22 cellular contexts compared by ENCODE assay signal in genomic region chr1:95168638-95169411, GRCh38. TPM values are rescaled to one million over a fixed set of nuclear protein-coding genes. Genes with fewer than 3 reads are reported as not detected.
DNase-seq lines count a peak whose midpoint lies in the region; ATAC-seq and TF ChIP-seq lines count a peak whose summit lies in the region.
"Had no signal": no experiment of that assay in that cellular context is flagged by ENCODE, and none has a peak within 500 bp of the region (broad histone marks: within the 10 kb centered on the region; RNA-seq: fewer than 3 reads in every experiment).

No MANE protein-coding gene starts in this region.

- H3K36me3 Mint-ChIP-seq in chondrocyte (ENCODE audit: low read depth), result peaks cover 7% of the 10 kb centered on the region
- H3K36me3 Mint-ChIP-seq in T-helper 17 cell (ENCODE audit: low read depth), result peaks cover 4% of the 10 kb centered on the region

- no peak overlapping the region for H3K4me3 Mint-ChIP-seq in stimulated activated naive CD8-positive, alpha-beta T cell treated with anti-CD3 and anti-CD28 coated beads, Interleukin-15, amount 100 ng/mL, for 72 hours
- no peak overlapping the region for H3K4me3 Mint-ChIP-seq in chondrocyte (ENCODE audit: unreplicated experiment)
- H3K4me3 Mint-ChIP-seq in T-helper 17 cell, result no peak overlapping the region
- H3K4me3 Mint-ChIP-seq: activated T-cell treated with anti-CD3 and anti-CD28 coated beads, Interleukin-2, amount 50 U/mL, for 72 hours; IgD-negative memory B cell; naive thymus-derived CD8-positive, alpha-beta T cell; stimulated activated naive CD8-positive, alpha-beta T cell treated with anti-CD3 and anti-CD28 coated beads, Interleukin-15, Interleukin-2, amounts not matched to agents 100 ng/mL and 50 ng/mL, for 24 hours had no signal

- H3K27ac Mint-ChIP-seq in stimulated activated naive CD8-positive, alpha-beta T cell treated with anti-CD3 and anti-CD28 coated beads, Interleukin-15, amount 100 ng/mL, for 72 hours, result no peak overlapping the region
- peak overlapping the region; percentile 5 for H3K27ac Mint-ChIP-seq in chondrocyte (ENCODE audit: unreplicated experiment)
- no peak overlapping the region for H3K27ac Mint-ChIP-seq in T-helper 17 cell
- H3K27ac Mint-ChIP-seq: activated T-cell treated with anti-CD3 and anti-CD28 coated beads, Interleukin-2, amount 50 U/mL, for 72 hours; naive thymus-derived CD8-positive, alpha-beta T cell; stimulated activated naive CD8-positive, alpha-beta T cell treated with anti-CD3 and anti-CD28 coated beads, Interleukin-15, Interleukin-2, amounts not matched to agents 100 ng/mL and 50 ng/mL, for 24 hours had no signal

- intact Hi-C loops in left lung (cut with DNase I), result no loop called here

- DNase-seq in stimulated activated naive CD8-positive, alpha-beta T cell treated with anti-CD3 and anti-CD28 coated beads, Interleukin-15, Interleukin-2, amounts not matched to agents 100 U/mL and 50 U/mL, for 24 hours, result no peak
- no peak for DNase-seq in stimulated activated naive CD8-positive, alpha-beta T cell treated with anti-CD3 and anti-CD28 coated beads, Interleukin-15, amount 100 ng/mL, for 72 hours
- DNase-seq in chondrocyte (ENCODE audit: low spot score), result no peak
- no peak for DNase-seq in left lung
- no peak for DNase-seq in DMS153 (lab: John Stamatoyannopoulos, UW)
- no peak for DNase-seq in hippocampal formation (lab: John Stamatoyannopoulos, UW)
- no peak for DNase-seq in T-helper 17 cell
- DNase-seq: activated CD4-positive, alpha-beta T cell treated with anti-CD3 and anti-CD28 coated beads, Interleukin-2, amount 50 U/mL, for 4 hours; activated naive CD4-positive, alpha-beta T cell; activated T-cell treated with anti-CD3 and anti-CD28 coated beads, Interleukin-2, amount 50 U/mL, for 72 hours; head of caudate nucleus; left cardiac atrium; midbrain; naive thymus-derived CD8-positive, alpha-beta T cell; NCI-H1105 treated with DMSO at 0.1 percent for 48 hours; NCI-H2029 treated with DMSO at 0.1 percent for 48 hours; nucleus accumbens; SHP77 treated with DMSO at 0.1 percent for 48 hours had no signal

- H3K27me3 Mint-ChIP-seq in stimulated activated naive CD8-positive, alpha-beta T cell treated with anti-CD3 and anti-CD28 coated beads, Interleukin-15, amount 100 ng/mL, for 72 hours, result no peaks in the 10 kb centered on the region
- H3K27me3 Mint-ChIP-seq in chondrocyte (ENCODE audit: low read depth) (no peaks in the 10 kb centered on the region), T-helper 17 cell (no peaks in the 10 kb centered on the region)
- H3K27me3 Mint-ChIP-seq: IgD-negative memory B cell had no signal

- TF ChIP-seq CTCF in chondrocyte (IDR thresholded peaks at IDR 0.05), result no peak
- no peak for TF ChIP-seq CTCF in left lung (IDR thresholded peaks at IDR 0.05)

- H3K9me3 Mint-ChIP-seq in stimulated activated naive CD8-positive, alpha-beta T cell treated with anti-CD3 and anti-CD28 coated beads, Interleukin-15, amount 100 ng/mL, for 72 hours, result peaks cover 5 to 6% of the 10 kb centered on the region in 2 donors
- peaks cover 14% of the 10 kb centered on the region for H3K9me3 Mint-ChIP-seq in chondrocyte (ENCODE audit: low read depth)
- H3K9me3 Mint-ChIP-seq: stimulated activated naive CD8-positive, alpha-beta T cell treated with anti-CD3 and anti-CD28 coated beads, Interleukin-15, Interleukin-2, amounts not matched to agents 100 ng/mL and 50 ng/mL, for 24 hours had no signal

- peak overlapping the region; percentile 33 to 48 for H3K27ac ChIP-seq in left lung
- H3K27ac ChIP-seq: epithelial cell of prostate had no signal

- peaks cover 0 to 8% of the 10 kb centered on the region in 2 donors for H3K9me3 ChIP-seq in left lung
- H3K9me3 ChIP-seq in T-helper 17 cell (ENCODE audit: control insufficient read depth, low read length, poor library complexity, severe bottlenecking), result no peaks in the 10 kb centered on the region

- peak; percentile 19 for ATAC-seq in stimulated activated naive CD8-positive, alpha-beta T cell treated with anti-CD3 and anti-CD28 coated beads, Interleukin-15, Interleukin-2, amounts not matched to agents 100 U/mL and 50 U/mL, for 24 hours
- ATAC-seq in stimulated activated naive CD8-positive, alpha-beta T cell treated with anti-CD3 and anti-CD28 coated beads, Interleukin-15, amount 100 ng/mL, for 72 hours, result no peak
- ATAC-seq in left lung (peak; percentile 79), GM18505 (IDR thresholded peaks at IDR 0.05; ENCODE audit: unreplicated experiment) (no peak), T-helper 17 cell (no peak)
- ATAC-seq: activated T-cell treated with anti-CD3 and anti-CD28 coated beads, Interleukin-2, amount 50 U/mL, for 72 hours; naive thymus-derived CD8-positive, alpha-beta T cell had no signal

- H3K27me3 ChIP-seq in left lung, result no peaks in the 10 kb centered on the region

- peaks cover 0 to 6% of the 10 kb centered on the region in 2 donors for H3K4me1 ChIP-seq in left lung

- no peaks in the 10 kb centered on the region for H3K4me1 Mint-ChIP-seq in stimulated activated naive CD8-positive, alpha-beta T cell treated with anti-CD3 and anti-CD28 coated beads, Interleukin-15, amount 100 ng/mL, for 72 hours
- H3K4me1 Mint-ChIP-seq in chondrocyte (ENCODE audit: low read depth) (peaks cover 36% of the 10 kb centered on the region), T-helper 17 cell (no peaks in the 10 kb centered on the region)
- H3K4me1 Mint-ChIP-seq: naive thymus-derived CD8-positive, alpha-beta T cell had no signal

- H3K4me3 ChIP-seq in left lung, result no peak overlapping the region

- H3K36me3 ChIP-seq in left lung, result no peaks in the 10 kb centered on the region

- no peak for TF ChIP-seq POLR2A in GM18505 (IDR thresholded peaks at IDR 0.05; ENCODE audit: borderline replicate concordance, extremely low read depth, insufficient read depth, insufficient read length)

RNA-seq across cellular contexts. Expression of gene TLCD4, which starts 51.7 kb away (rescaled TPM):
- total RNA-seq in chondrocyte (1.6 to 2.6 TPM (median 2.4 TPM) in 3 replicates), left lung (10 to 100 TPM; 14.7 to 21.3 TPM), T-helper 17 cell (under 1 TPM; 0.23 to 0.25 TPM)

Comparison
In these comparisons a context has a peak if more than half of its experiments do, and no peak if none do; other contexts are left out.
1. ATAC-seq: peak in stimulated activated naive CD8-positive, alpha-beta T cell treated with anti-CD3 and anti-CD28 coated beads, Interleukin-15, Interleukin-2, amounts not matched to agents 100 U/mL and 50 U/mL, for 24 hours (single experiment) and left lung (single experiment); none in stimulated activated naive CD8-positive, alpha-beta T cell treated with anti-CD3 and anti-CD28 coated beads, Interleukin-15, amount 100 ng/mL, for 72 hours (single experiment), GM18505 (single experiment) and T-helper 17 cell (single experiment).